ENCODE assay signal across 25 cellular contexts in genomic region chr11:27830206-27830605, GRCh38.
"Had no signal": no experiment of that assay in that cellular context is flagged by ENCODE, and none has a peak within 500 bp of the region (broad histone marks: within the 10 kb centered on the region; RNA-seq: fewer than 3 reads in every experiment).

No MANE protein-coding gene starts in this region.

- H3K27ac ChIP-seq: body of pancreas, cardiac muscle cell, heart right ventricle, lower lobe of right lung, stomach, suprapubic skin, tibial nerve, VCaP had no signal

- H3K4me1 Mint-ChIP-seq: activated CD4-positive, alpha-beta T cell treated with anti-CD3 and anti-CD28 coated beads, Interleukin-2, amount 10 ng/mL, durations not matched to agents 24 days and 14 days; activated naive CD8-positive, alpha-beta T cell treated with anti-CD3 and anti-CD28 coated beads, Interleukin-2, amount 50 U/mL, for 24 hours; naive thymus-derived CD4-positive, alpha-beta T cell; neural crest cell; stimulated activated memory B cell treated with anti-CD40 and anti-IgM and Interleukin-4, amounts not matched to agents 10 μg/mL and 1 μg/mL and 100 μg/mL, for 72 hours had no signal

- H3K4me3 Mint-ChIP-seq: activated CD4-positive, alpha-beta T cell treated with anti-CD3 and anti-CD28 coated beads, Interleukin-2, amount 10 ng/mL, durations not matched to agents 24 days and 14 days; activated CD8-positive, alpha-beta T cell treated with anti-CD3 and anti-CD28 coated beads, Interleukin-2, amount 10 ng/mL, durations not matched to agents 7 days and 5 days; activated naive CD8-positive, alpha-beta T cell treated with anti-CD3 and anti-CD28 coated beads, Interleukin-2, amount 50 U/mL, for 24 hours; activated T-helper 1 cell treated with anti-CD3 and anti-CD28 coated beads, Interleukin-12 subunit alpha, Interleukin-12 subunit beta, Interleukin-2, Interleukin-4 antibody, amounts not matched to agents 30 ng/mL and 10 ng/mL and 1 ng/mL, durations not matched to agents 14 hours and 24 hours and 36 hours; effector memory CD8-positive, alpha-beta T cell; naive thymus-derived CD4-positive, alpha-beta T cell; neural crest cell; stimulated activated memory B cell treated with anti-CD40 and anti-IgM and Interleukin-4, amounts not matched to agents 10 μg/mL and 1 μg/mL and 100 μg/mL, for 72 hours had no signal

- H3K27me3 Mint-ChIP-seq: activated CD4-positive, alpha-beta T cell treated with anti-CD3 and anti-CD28 coated beads, Interleukin-2, amount 10 ng/mL, durations not matched to agents 24 days and 14 days; activated naive CD8-positive, alpha-beta T cell treated with anti-CD3 and anti-CD28 coated beads, Interleukin-2, amount 50 U/mL, for 24 hours; effector memory CD8-positive, alpha-beta T cell; stimulated activated memory B cell treated with anti-CD40 and anti-IgM and Interleukin-4, amounts not matched to agents 10 μg/mL and 1 μg/mL and 100 μg/mL, for 72 hours had no signal

- H3K36me3 Mint-ChIP-seq: naive thymus-derived CD4-positive, alpha-beta T cell; stimulated activated memory B cell treated with anti-CD40 and anti-IgM and Interleukin-4, amounts not matched to agents 10 μg/mL and 1 μg/mL and 100 μg/mL, for 72 hours had no signal

- DNase-seq: activated CD4-positive, alpha-beta T cell treated with anti-CD3 and anti-CD28 coated beads, Interleukin-2, amount 10 ng/mL, durations not matched to agents 24 days and 14 days; activated CD8-positive, alpha-beta T cell treated with anti-CD3 and anti-CD28 coated beads, Interleukin-2, amount 10 ng/mL, durations not matched to agents 7 days and 5 days; activated gamma-delta T cell; activated naive CD4-positive, alpha-beta T cell treated with anti-CD3 and anti-CD28 coated beads, Interleukin-2, amount 50 U/mL, for 16 hours; activated naive CD8-positive, alpha-beta T cell treated with anti-CD3 and anti-CD28 coated beads, Interleukin-2, amount 50 U/mL, for 24 hours; anterior cingulate cortex; body of pancreas; effector memory CD8-positive, alpha-beta T cell; heart right ventricle; lower lobe of right lung; naive thymus-derived CD4-positive, alpha-beta T cell; stimulated activated CD4-positive, alpha-beta T cell treated with anti-CD3 and anti-CD28 coated beads, Interleukin-15, amount 100 ng/mL, for 24 hours; stomach; T-helper 2 cell had no signal

- H3K9me3 ChIP-seq: body of pancreas, lower lobe of right lung, suprapubic skin had no signal

- H3K9me3 Mint-ChIP-seq: activated CD4-positive, alpha-beta T cell treated with anti-CD3 and anti-CD28 coated beads, Interleukin-2, amount 10 ng/mL, durations not matched to agents 24 days and 14 days; activated T-helper 1 cell treated with anti-CD3 and anti-CD28 coated beads, Interleukin-12 subunit alpha, Interleukin-12 subunit beta, Interleukin-2, Interleukin-4 antibody, amounts not matched to agents 30 ng/mL and 10 ng/mL and 1 ng/mL, durations not matched to agents 14 hours and 24 hours and 36 hours had no signal

- H3K36me3 ChIP-seq: cardiac muscle cell, heart right ventricle, lower lobe of right lung, stomach, suprapubic skin, tibial nerve had no signal

- H3K27me3 ChIP-seq: body of pancreas, cardiac muscle cell, heart right ventricle, stomach, suprapubic skin, tibial nerve had no signal

- H3K4me2 ChIP-seq: smooth muscle cell had no signal

- ATAC-seq: activated CD4-positive, CD25-positive, alpha-beta regulatory T cell treated with anti-CD3 and anti-CD28 coated beads, Interleukin-2, amount 50 U/mL, for 24 hours; activated CD8-positive, alpha-beta T cell treated with anti-CD3 and anti-CD28 coated beads, Interleukin-2, amount 10 ng/mL, durations not matched to agents 7 days and 5 days; activated naive CD8-positive, alpha-beta T cell treated with anti-CD3 and anti-CD28 coated beads, Interleukin-2, amount 50 U/mL, for 24 hours; body of pancreas; effector memory CD8-positive, alpha-beta T cell; esophagus mucosa; heart right ventricle; lower lobe of right lung; naive thymus-derived CD4-positive, alpha-beta T cell; sciatic nerve; stimulated activated memory B cell treated with anti-CD40 and anti-IgM and Interleukin-4, amounts not matched to agents 10 μg/mL and 1 μg/mL and 100 μg/mL, for 72 hours had no signal

- H3K27ac Mint-ChIP-seq: activated CD4-positive, alpha-beta T cell treated with anti-CD3 and anti-CD28 coated beads, Interleukin-2, amount 10 ng/mL, durations not matched to agents 24 days and 14 days; activated CD8-positive, alpha-beta T cell treated with anti-CD3 and anti-CD28 coated beads, Interleukin-2, amount 10 ng/mL, durations not matched to agents 7 days and 5 days; activated naive CD8-positive, alpha-beta T cell treated with anti-CD3 and anti-CD28 coated beads, Interleukin-2, amount 50 U/mL, for 24 hours; activated T-helper 1 cell treated with anti-CD3 and anti-CD28 coated beads, Interleukin-12 subunit alpha, Interleukin-12 subunit beta, Interleukin-2, Interleukin-4 antibody, amounts not matched to agents 30 ng/mL and 10 ng/mL and 1 ng/mL, durations not matched to agents 14 hours and 24 hours and 36 hours; effector memory CD8-positive, alpha-beta T cell; naive thymus-derived CD4-positive, alpha-beta T cell; stimulated activated memory B cell treated with anti-CD40 and anti-IgM and Interleukin-4, amounts not matched to agents 10 μg/mL and 1 μg/mL and 100 μg/mL, for 72 hours had no signal

- H3K4me1 ChIP-seq: body of pancreas, heart right ventricle, lower lobe of right lung, stomach, suprapubic skin, tibial nerve had no signal

- H3K4me3 ChIP-seq: body of pancreas, cardiac muscle cell, heart right ventricle, lower lobe of right lung, smooth muscle cell, stomach, suprapubic skin, tibial nerve had no signal
